In genomic region chr20:37388831-37389230, GRCh38 we compare ENCODE assay signal across 24 cellular contexts.
"Had no signal": no experiment of that assay in that cellular context is flagged by ENCODE, and none has a peak within 500 bp of the region (broad histone marks: within the 10 kb centered on the region; RNA-seq: fewer than 3 reads in every experiment).

No MANE protein-coding gene starts in this region.

- H3K27ac Mint-ChIP-seq: activated CD4-positive, alpha-beta T cell treated with anti-CD3 and anti-CD28 coated beads for 36 hours; activated naive CD4-positive, alpha-beta T cell treated with anti-CD3 and anti-CD28 coated beads, Interleukin-2, amount 10 ng/mL, durations not matched to agents 7 days and 5 days; activated naive CD8-positive, alpha-beta T cell treated with anti-CD3 and anti-CD28 coated beads, Interleukin-2, amount 50 U/mL, for 24 hours; activated T-cell treated with anti-CD3 and anti-CD28 coated beads, Interleukin-2, amount 50 U/mL, for 24 hours; activated T-helper 2 cell treated with anti-CD3 and anti-CD28 coated beads, Interferon-gamma antibody, Interleukin-2, Interleukin-4, amounts not matched to agents 10 μg/mL and 5 μg/mL and 100 μg/mL, durations not matched to agents 14 hours and 24 hours and 36 hours; naive thymus-derived CD4-positive, alpha-beta T cell; stimulated activated effector memory CD8-positive, alpha-beta T cell treated with anti-CD3 and anti-CD28 coated beads, Interleukin-12 subunit alpha, Interleukin-12 subunit beta, amount 100 ng/mL, for 72 hours had no signal

- H3K36me3 Mint-ChIP-seq: activated naive CD4-positive, alpha-beta T cell treated with anti-CD3 and anti-CD28 coated beads, Interleukin-2, amount 10 ng/mL, durations not matched to agents 7 days and 5 days; naive thymus-derived CD4-positive, alpha-beta T cell had no signal

- H3K4me3 ChIP-seq: esophagus muscularis mucosa, gastroesophageal sphincter, heart left ventricle, prostate gland, right atrium auricular region, skin epidermis, stomach, upper lobe of left lung had no signal

- H3K27ac ChIP-seq: brain microvascular endothelial cell, esophagus muscularis mucosa, gastroesophageal sphincter, heart left ventricle, prostate gland, right atrium auricular region, skin epidermis, stomach, upper lobe of left lung, WERI-Rb-1 had no signal

- H3K27me3 ChIP-seq: brain microvascular endothelial cell, esophagus muscularis mucosa, gastroesophageal sphincter, heart left ventricle, right atrium auricular region, stomach, upper lobe of left lung had no signal

- DNase-seq: activated CD4-positive, alpha-beta T cell treated with anti-CD3 and anti-CD28 coated beads, Interleukin-2, amount 50 U/mL, for 48 hours; activated naive CD4-positive, alpha-beta T cell treated with anti-CD3 and anti-CD28 coated beads, Interleukin-2, amount 10 ng/mL, durations not matched to agents 7 days and 5 days; activated naive CD8-positive, alpha-beta T cell treated with anti-CD3 and anti-CD28 coated beads, Interleukin-2, amount 50 U/mL, for 24 hours; activated T-cell treated with anti-CD3 and anti-CD28 coated beads, Interleukin-2, amount 50 U/mL, for 24 hours; anterior cingulate cortex; brain microvascular endothelial cell; cortex of kidney; effector CD4-positive, alpha-beta T cell; heart left ventricle; mesendoderm; naive thymus-derived CD4-positive, alpha-beta T cell; stimulated activated CD4-positive, alpha-beta T cell treated with anti-CD3 and anti-CD28 coated beads, Interleukin-4, amount 100 ng/mL, for 24 hours; stomach; WERI-Rb-1 had no signal

- H3K9me3 ChIP-seq: esophagus muscularis mucosa, gastroesophageal sphincter, heart left ventricle, prostate gland, right atrium auricular region, stomach, upper lobe of left lung had no signal

- H3K27me3 Mint-ChIP-seq: central memory CD8-positive, alpha-beta T cell had no signal

- H3K9me3 Mint-ChIP-seq: activated naive CD4-positive, alpha-beta T cell treated with anti-CD3 and anti-CD28 coated beads, Interleukin-2, amount 10 ng/mL, durations not matched to agents 7 days and 5 days; activated naive CD8-positive, alpha-beta T cell treated with anti-CD3 and anti-CD28 coated beads, Interleukin-2, amount 50 U/mL, for 24 hours; activated T-cell treated with anti-CD3 and anti-CD28 coated beads, Interleukin-2, amount 50 U/mL, for 24 hours; activated T-helper 2 cell treated with anti-CD3 and anti-CD28 coated beads, Interferon-gamma antibody, Interleukin-2, Interleukin-4, amounts not matched to agents 10 μg/mL and 5 μg/mL and 100 μg/mL, durations not matched to agents 14 hours and 24 hours and 36 hours; central memory CD8-positive, alpha-beta T cell; stimulated activated effector memory CD8-positive, alpha-beta T cell treated with anti-CD3 and anti-CD28 coated beads, Interleukin-12 subunit alpha, Interleukin-12 subunit beta, amount 100 ng/mL, for 72 hours had no signal

- H3K36me3 ChIP-seq: prostate gland had no signal

- H3K4me3 Mint-ChIP-seq: activated CD4-positive, alpha-beta T cell treated with anti-CD3 and anti-CD28 coated beads for 36 hours; activated naive CD4-positive, alpha-beta T cell treated with anti-CD3 and anti-CD28 coated beads, Interleukin-2, amount 10 ng/mL, durations not matched to agents 7 days and 5 days; activated naive CD8-positive, alpha-beta T cell treated with anti-CD3 and anti-CD28 coated beads, Interleukin-2, amount 50 U/mL, for 24 hours; activated T-cell treated with anti-CD3 and anti-CD28 coated beads, Interleukin-2, amount 50 U/mL, for 24 hours; central memory CD8-positive, alpha-beta T cell; naive thymus-derived CD4-positive, alpha-beta T cell; stimulated activated effector memory CD8-positive, alpha-beta T cell treated with anti-CD3 and anti-CD28 coated beads, Interleukin-12 subunit alpha, Interleukin-12 subunit beta, amount 100 ng/mL, for 72 hours had no signal

- ATAC-seq: activated CD4-positive, alpha-beta T cell treated with anti-CD3 and anti-CD28 coated beads for 36 hours; activated naive CD8-positive, alpha-beta T cell treated with anti-CD3 and anti-CD28 coated beads, Interleukin-2, amount 50 U/mL, for 24 hours; gastroesophageal sphincter; heart left ventricle; naive thymus-derived CD4-positive, alpha-beta T cell; stimulated activated effector memory CD8-positive, alpha-beta T cell treated with anti-CD3 and anti-CD28 coated beads, Interleukin-12 subunit alpha, Interleukin-12 subunit beta, amount 100 ng/mL, for 72 hours had no signal

- H3K4me1 ChIP-seq: prostate gland had no signal
